8 cellular contexts compared by ENCODE assay signal in the genomic region with DNA sequence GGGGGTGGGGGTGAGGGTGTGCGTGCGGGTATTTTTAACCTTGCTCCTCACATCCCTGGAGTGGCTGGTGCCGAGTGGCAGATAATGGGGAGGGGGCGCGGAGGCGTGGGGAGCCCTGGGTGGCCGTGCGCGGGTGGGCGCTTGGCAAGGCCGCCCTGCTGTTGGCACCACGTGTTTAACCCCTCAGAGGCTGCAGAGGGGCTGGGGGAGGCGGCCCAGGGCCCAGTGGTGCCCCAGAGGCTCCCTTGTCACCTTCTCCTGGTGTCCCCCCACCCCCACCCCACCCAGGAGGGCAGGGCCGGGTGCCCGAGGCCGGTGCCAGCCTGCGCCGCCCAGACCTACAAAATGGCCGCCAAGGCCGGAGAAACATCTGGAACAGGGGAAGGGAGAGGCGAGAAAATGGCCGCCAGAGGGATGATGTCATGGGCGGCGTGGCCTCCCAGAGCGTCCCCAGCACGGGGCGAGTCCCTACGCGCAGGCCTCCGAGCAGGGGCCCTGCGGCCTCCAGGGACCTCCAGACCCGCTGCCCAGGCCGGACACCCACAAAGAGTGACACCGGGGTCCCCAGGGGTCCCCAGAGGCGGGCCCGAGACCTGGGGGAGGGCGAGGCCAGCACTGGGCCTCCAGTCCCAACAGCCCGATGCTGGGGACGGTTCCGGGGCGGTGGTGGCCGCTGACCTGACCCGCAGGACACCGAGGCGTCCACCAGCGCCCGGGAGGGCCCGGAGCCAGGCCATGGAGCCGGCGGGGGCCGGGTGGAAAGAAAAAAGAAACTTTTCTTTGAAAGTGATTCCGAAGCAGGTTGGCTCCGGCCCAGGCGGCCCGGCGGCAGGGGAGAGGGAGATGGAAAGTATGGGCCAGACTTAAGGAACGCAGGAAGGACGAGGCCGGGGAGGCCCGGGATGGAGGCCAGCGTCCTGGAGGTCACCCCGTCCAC. TPM values are rescaled to one million over a fixed set of nuclear protein-coding genes. Genes with fewer than 3 reads are reported as not detected.
DNase-seq lines count a peak whose midpoint lies in the region; ATAC-seq, FAIRE-seq and TF ChIP-seq lines count a peak whose summit lies in the region.

No MANE protein-coding gene starts in this region.

- H3K9ac ChIP-seq in GM23248 (peak overlapping the region; percentile 98), keratinocyte (ENCODE audit: control insufficient read depth, extremely low read depth, insufficient read depth, low read length) (peak overlapping the region; percentile 82), skeletal muscle tissue (ENCODE audit: low read depth in 1 of 3, low read length in 3 of 3) (peak overlapping the region; percentile 82 to 95 (median 91))

- 4 to 9% methylated on average over 30 to 56 of the region's 62 CpGs for WGBS in GM23248 (ENCODE audit: low coverage in 1 of 2, low lambda C conversion rate in 2 of 2, missing lambda C conversion rate in 2 of 2), 2 experiments

- H3K79me2 ChIP-seq in GM23248 (ENCODE audit: insufficient read depth) (peaks cover 89% of the 10 kb centered on the region), keratinocyte (ENCODE audit: control insufficient read depth, insufficient read depth, low read length) (peaks cover 52% of the 10 kb centered on the region)

- peaks cover 16% of the 10 kb centered on the region for H3K4me1 ChIP-seq in GM23248 (ENCODE audit: insufficient read depth)
- H3K4me1 ChIP-seq in keratinocyte (ENCODE audit: control insufficient read depth, extremely low read depth, insufficient read depth, low read length), result peaks cover 23% of the 10 kb centered on the region
- peaks cover 49 to 75% (median 68%) of the 10 kb centered on the region in 3 donors for H3K4me1 ChIP-seq in skeletal muscle tissue (ENCODE audit: control insufficient read depth in 3 of 3, insufficient read depth in 3 of 3, low read length in 3 of 3)

- intact Hi-C loops in natural killer cell (cut with micrococcal nuclease), result no loop called here

- no peaks in the 10 kb centered on the region for H3K36me3 ChIP-seq in GM23248 (ENCODE audit: low read depth)
- H3K36me3 ChIP-seq in keratinocyte (ENCODE audit: control insufficient read depth in 2 of 2, extremely low read depth in 1 of 2, insufficient read depth in 2 of 2, low read length in 2 of 2), result peaks cover 7 to 13% of the 10 kb centered on the region in 2 experiments
- H3K36me3 ChIP-seq in skeletal muscle tissue (ENCODE audit: control insufficient read depth in 3 of 3, insufficient read depth in 3 of 3, low read length in 3 of 3), result peaks cover 0 to 2% (median 0%) of the 10 kb centered on the region in 3 donors

- no peak for ATAC-seq in natural killer cell

- dilution Hi-C loops in keratinocyte (cut with MboI; ENCODE audit: extremely low pct_ligation_motif_present, low sequenced_read_pairs), result no loop called here

- H4K20me1 ChIP-seq in GM23248 (ENCODE audit: insufficient read depth) (no peaks in the 10 kb centered on the region), keratinocyte (ENCODE audit: control insufficient read depth, extremely low read depth, insufficient read depth, low read length) (no peaks in the 10 kb centered on the region)

- peaks cover 10% of the 10 kb centered on the region for H3F3A ChIP-seq in GM23248 (ENCODE audit: insufficient read depth)

- no peak overlapping the region for H3K4me3 Mint-ChIP-seq in natural killer cell

- H3K4me3 ChIP-seq in GM23248, result peak overlapping the region; percentile 65
- H3K4me3 ChIP-seq in cardiac fibroblast (replicated peaks in 1 of 2; ENCODE audit: low read depth in 2 of 2, low read length in 2 of 2), result peak overlapping the region; percentile 5 to 21
- no peak overlapping the region for H3K4me3 ChIP-seq in keratinocyte (ENCODE audit: control insufficient read depth in 2 of 3, extremely low read depth in 1 of 3, insufficient read depth in 2 of 3, low read depth in 1 of 3, low read length in 3 of 3)
- peak overlapping the region; percentile 7 to 70 (median 60) for H3K4me3 ChIP-seq in skeletal muscle tissue (ENCODE audit: low read length in 3 of 3)

- H3K9me2 ChIP-seq in GM23248 (ENCODE audit: insufficient read depth), result no peaks in the 10 kb centered on the region

- H3K27ac Mint-ChIP-seq in natural killer cell, result no peak overlapping the region

- peak overlapping the region; percentile 97 for H3K27ac ChIP-seq in GM23248
- H3K27ac ChIP-seq in keratinocyte (ENCODE audit: control insufficient read depth, insufficient read depth, low read length), result peak overlapping the region; percentile 60
- peak overlapping the region; percentile 97 for H3K27ac ChIP-seq in skeletal muscle tissue (ENCODE audit: low read depth, low read length)

- no peaks in the 10 kb centered on the region for H3K9me1 ChIP-seq in keratinocyte (ENCODE audit: control insufficient read depth, extremely low read depth, insufficient read depth, low read length)

- DNase-seq in GM23248 (peak; percentile 97), cardiac fibroblast (ENCODE audit: low read depth in 2 of 2) (peak; percentile 91 to 93), keratinocyte (ENCODE audit: low read depth, low spot score) (no peak), NCI-H510A (lab: John Stamatoyannopoulos, UW) (no peak), natural killer cell (no peak), NCI-H2081 treated with DMSO at 0.1 percent for 48 hours (lab: John Stamatoyannopoulos, UW) (no peak)
- no peak for DNase-seq in effector CD4-positive, alpha-beta T cell

- H3K27me3 ChIP-seq in GM23248 (replicated peaks; ENCODE audit: insufficient read depth), result no peaks in the 10 kb centered on the region
- no peaks in the 10 kb centered on the region for H3K27me3 ChIP-seq in keratinocyte (ENCODE audit: control insufficient read depth, extremely low read depth, insufficient read depth, low read length)
- no peaks in the 10 kb centered on the region for H3K27me3 ChIP-seq in skeletal muscle tissue (ENCODE audit: control insufficient read depth in 3 of 3, insufficient read depth in 3 of 3, low read length in 3 of 3)

- H3K9me3 ChIP-seq in GM23248 (ENCODE audit: low read depth) (no peaks in the 10 kb centered on the region), keratinocyte (ENCODE audit: control insufficient read depth, low read depth, low read length) (no peaks in the 10 kb centered on the region), skeletal muscle tissue (ENCODE audit: control insufficient read depth in 3 of 3, low read length in 3 of 3) (no peaks in the 10 kb centered on the region)

- TF ChIP-seq CTCF in cardiac fibroblast (IDR thresholded peaks at IDR 0.05; ENCODE audit: low read depth, low read length) (no peak), keratinocyte (optimal IDR thresholded peaks at IDR 0.05 in 1 of 3, IDR thresholded peaks at IDR 0.05 in 1 of 3, conservative IDR thresholded peaks at IDR 0.05 in 1 of 3; ENCODE audit: extremely low read depth in 1 of 3, insufficient read depth in 2 of 3, low read length in 3 of 3) (no peak), natural killer cell (IDR thresholded peaks at IDR 0.05) (no peak)

- H3K4me1 Mint-ChIP-seq in natural killer cell, result peaks cover 0 to 11% of the 10 kb centered on the region in 2 donors

- no peak for FAIRE-seq in keratinocyte (lab: Jason Lieb, UNC)

- in situ Hi-C loops in GM23248 (cut with MboI), result no loop called here

- H3K4me2 ChIP-seq in GM23248 (ENCODE audit: unreplicated experiment), result peak overlapping the region; percentile 78
- H3K4me2 ChIP-seq in keratinocyte (ENCODE audit: control insufficient read depth, extremely low read depth, insufficient read depth, low read depth, low read length), result peak overlapping the region; percentile 48

- H3K9me3 Mint-ChIP-seq in natural killer cell, result no peaks in the 10 kb centered on the region

- H3K36me3 Mint-ChIP-seq in natural killer cell, result no peaks in the 10 kb centered on the region

- no peaks in the 10 kb centered on the region for H3K27me3 Mint-ChIP-seq in natural killer cell (ENCODE audit: low read depth in 2 of 2)

- no peak overlapping the region for H2AFZ ChIP-seq in GM23248
- peak overlapping the region; percentile 44 for H2AFZ ChIP-seq in keratinocyte (ENCODE audit: control insufficient read depth, low read length)

RNA-seq across cellular contexts. Expression of a gene that starts 38.2 kb away (rescaled TPM):
- 50.4 and 51.9 TPM in 2 replicates for total RNA-seq in GM23248 (2014; rRNA removed; shearing (Covaris generic))
- polyA plus RNA-seq in GM23248 (2016; fragmentation: Nextera tagmentation; extraction: Ambion mirVana) (106 and 108 TPM in 2 replicates), keratinocyte (1.8 to 7.6 TPM (median 2.4 TPM) in 3 replicates)
- polyA plus RNA-seq in keratinocyte (2011; ENCODE audit: low read depth), result 31.7 TPM
- polyA plus RNA-seq in keratinocyte (2011; cell fraction: cytosol; rRNA removed), result 3.3 and 8.9 TPM in 2 replicates
- polyA plus RNA-seq in keratinocyte (2011; cell fraction: nucleus; rRNA removed), result 15.0 and 19.2 TPM in 2 replicates
- polyA plus RNA-seq in keratinocyte (2012; ENCODE audit: low replicate concordance), result 26.2 and 57.7 TPM in 2 replicates
- 6.3 to 75.9 TPM (median 7.7 TPM) in 3 replicates for polyA minus RNA-seq in keratinocyte
- polyA minus RNA-seq in keratinocyte (2011; cell fraction: cytosol; rRNA and poly(A)+ RNA removed), result 18.4 TPM
- 10.4 and 17.4 TPM in 2 replicates for polyA minus RNA-seq in keratinocyte (2011; cell fraction: nucleus; rRNA and poly(A)+ RNA removed)
- total RNA-seq in skeletal muscle tissue (8.4 TPM), natural killer cell (10 to 100 TPM; 18.5 to 22.2 (median 20.6) TPM)

Comparison
In these comparisons a context has a peak if more than half of its experiments do, and no peak if none do; other contexts are left out.
1. DNase-seq: peak in GM23248 (single experiment) and cardiac fibroblast (2 of 2); none in keratinocyte (single experiment), NCI-H510A (single experiment), natural killer cell (single experiment), NCI-H2081 treated with DMSO at 0.1 percent for 48 hours (single experiment) and effector CD4-positive, alpha-beta T cell (single experiment).
2. H3K4me3 ChIP-seq: peak in GM23248 (single experiment), cardiac fibroblast (2 of 2) and skeletal muscle tissue (3 of 3); none in keratinocyte (0 of 3).
3. Peak in every context shown above with its lines, with median percentiles within 50 percentile points of each other: H3K27ac ChIP-seq and H3K9ac ChIP-seq.